Comparison of ENCODE assay signal across 1 cellular context in genomic region chr10:101782811-101783735, GRCh38.
TF ChIP-seq lines count a peak whose summit lies in the region.

Gene NPM3, minus strand, starts transcription at chr10:101783446. Its CDS starts 56 bp downstream, at chr10:101783390.

TF ChIP-seq in WTC11, 78 proteins besides CTCF, POLR2A, EP300 and RAD21 (continued from another document and continues in another):
- no peak for TF ChIP-seq ATF1 (CRISPR knock-in tag; IDR thresholded peaks at IDR 0.05)
- TF ChIP-seq E2F4 (CRISPR knock-in tag; IDR thresholded peaks at IDR 0.05; ENCODE audit: borderline replicate concordance, low read depth): no peak
- TF ChIP-seq IRF1 (CRISPR knock-in tag; IDR thresholded peaks at IDR 0.05): no peak
- TF ChIP-seq MYBL2 (CRISPR knock-in tag; IDR thresholded peaks at IDR 0.05): no peak
- peak; percentile 48 for TF ChIP-seq USF2 (CRISPR knock-in tag; IDR thresholded peaks at IDR 0.05)
- no peak for TF ChIP-seq ERG (CRISPR knock-in tag; IDR thresholded peaks at IDR 0.05)
- TF ChIP-seq ZNF219 (CRISPR knock-in tag; IDR thresholded peaks at IDR 0.05; ENCODE audit: borderline replicate concordance): no peak
- no peak for TF ChIP-seq ATF3 (CRISPR knock-in tag; conservative IDR thresholded peaks at IDR 0.05)
- TF ChIP-seq TEAD1 (CRISPR knock-in tag; IDR thresholded peaks at IDR 0.05): no peak
- no peak for TF ChIP-seq ZNF532 (CRISPR knock-in tag; IDR thresholded peaks at IDR 0.05; ENCODE audit: borderline replicate concordance)
- TF ChIP-seq ZNF671 (CRISPR knock-in tag; IDR thresholded peaks at IDR 0.05): no peak
- TF ChIP-seq TEAD4 (CRISPR knock-in tag; IDR thresholded peaks at IDR 0.05): no peak
- no peak for TF ChIP-seq JAZF1 (CRISPR knock-in tag; IDR thresholded peaks at IDR 0.05)
- TF ChIP-seq ESRRA (CRISPR knock-in tag; IDR thresholded peaks at IDR 0.05; ENCODE audit: borderline replicate concordance): no peak
- TF ChIP-seq USF1 (CRISPR knock-in tag; IDR thresholded peaks at IDR 0.05): 0 out of 2 replicates have a peak, but pooled peaks have one; percentile 25
- no peak for TF ChIP-seq JUN (CRISPR knock-in tag; IDR thresholded peaks at IDR 0.05)
- TF ChIP-seq ZNF317 (CRISPR knock-in tag; IDR thresholded peaks at IDR 0.05; ENCODE audit: borderline replicate concordance, low read depth): no peak
- no peak for TF ChIP-seq ZNF512 (CRISPR knock-in tag; IDR thresholded peaks at IDR 0.05; ENCODE audit: borderline replicate concordance)
- no peak for TF ChIP-seq ZNF425 (CRISPR knock-in tag; conservative IDR thresholded peaks at IDR 0.05)
- TF ChIP-seq TP53 (CRISPR knock-in tag; IDR thresholded peaks at IDR 0.05): no peak
- TF ChIP-seq MLX (CRISPR knock-in tag; IDR thresholded peaks at IDR 0.05): no peak
- no peak for TF ChIP-seq ZBTB43 (CRISPR knock-in tag; IDR thresholded peaks at IDR 0.05)
- peak; percentile 50; the same call in 1 of the 2 replicates for TF ChIP-seq MAX (CRISPR knock-in tag; IDR thresholded peaks at IDR 0.05)
- TF ChIP-seq ZNF396 (CRISPR knock-in tag; IDR thresholded peaks at IDR 0.05; ENCODE audit: borderline replicate concordance): no peak
- TF ChIP-seq E2F5 (CRISPR knock-in tag; IDR thresholded peaks at IDR 0.05): 0 out of 2 replicates have a peak, but pooled peaks have one; percentile 28
- TF ChIP-seq FOXP4 (CRISPR knock-in tag; IDR thresholded peaks at IDR 0.05): no peak
- no peak for TF ChIP-seq NFE2L1 (CRISPR knock-in tag; IDR thresholded peaks at IDR 0.05)
- TF ChIP-seq NR1H2 (CRISPR knock-in tag; IDR thresholded peaks at IDR 0.05): no peak
- no peak for TF ChIP-seq TCF7 (CRISPR knock-in tag; IDR thresholded peaks at IDR 0.05; ENCODE audit: low read depth)
- no peak for TF ChIP-seq ZNF232 (CRISPR knock-in tag; IDR thresholded peaks at IDR 0.05)
- 0 out of 2 replicates have a peak, but pooled peaks have one; percentile 65 for TF ChIP-seq PRRX2 (CRISPR knock-in tag; IDR thresholded peaks at IDR 0.05)
- TF ChIP-seq HMGXB4 (CRISPR knock-in tag; IDR thresholded peaks at IDR 0.05): no peak
- no peak for TF ChIP-seq IRF2 (CRISPR knock-in tag; IDR thresholded peaks at IDR 0.05; ENCODE audit: borderline replicate concordance, low read depth)
- no peak for TF ChIP-seq ZNF121 (CRISPR knock-in tag; IDR thresholded peaks at IDR 0.05)
